Comparison of ENCODE assay signal across 17 cellular contexts in genomic region chr2:180040146-180040925, GRCh38. TPM values are rescaled to one million over a fixed set of nuclear protein-coding genes. Genes with fewer than 3 reads are reported as not detected.
DNase-seq lines count a peak whose midpoint lies in the region; ATAC-seq and TF ChIP-seq lines count a peak whose summit lies in the region.
"Had no signal": no experiment of that assay in that cellular context is flagged by ENCODE, and none has a peak within 500 bp of the region (broad histone marks: within the 10 kb centered on the region; RNA-seq: fewer than 3 reads in every experiment).

No MANE protein-coding gene starts in this region.

- POLR2A ChIA-PET in activated CD4-positive, alpha-beta T cell treated with anti-CD3 and anti-CD28 coated beads, Interleukin-2, amount 10 ng/mL, durations not matched to agents 7 days and 5 days (lab: Charles Lee) = no interaction called here

- no peaks in the 10 kb centered on the region for H3K27me3 ChIP-seq in kidney epithelial cell (ENCODE audit: control insufficient read depth, insufficient read depth, low read length)
- H3K27me3 ChIP-seq in effector memory CD4-positive, alpha-beta T cell (replicated peaks; ENCODE audit: control insufficient read depth, insufficient read depth, low read length, poor library complexity, severe bottlenecking) = peaks cover 5% of the 10 kb centered on the region
- H3K27me3 ChIP-seq: body of pancreas, right lobe of liver, suprapubic skin had no signal

- no peak overlapping the region for H3K27ac ChIP-seq in effector memory CD4-positive, alpha-beta T cell (ENCODE audit: insufficient read depth, low read length, poor library complexity, severe bottlenecking)
- H3K27ac ChIP-seq: body of pancreas, right lobe of liver, suprapubic skin, WERI-Rb-1 had no signal

- CTCF ChIA-PET in activated CD4-positive, alpha-beta T cell treated with anti-CD3 and anti-CD28 coated beads, Interleukin-2, amount 10 ng/mL, durations not matched to agents 7 days and 5 days (lab: Charles Lee) = no interaction called here

- no peak for ATAC-seq in HG02642 (IDR thresholded peaks at IDR 0.05; ENCODE audit: poor library complexity, unreplicated experiment)
- ATAC-seq: body of pancreas, right lobe of liver had no signal

- no peak overlapping the region for H3K27ac Mint-ChIP-seq in activated CD4-positive, alpha-beta T cell treated with anti-CD3 and anti-CD28 coated beads, Interleukin-2, amount 10 ng/mL, durations not matched to agents 7 days and 5 days
- no peak overlapping the region for H3K27ac Mint-ChIP-seq in endothelial cell (ENCODE audit: unreplicated experiment)
- H3K27ac Mint-ChIP-seq: naive B cell had no signal

- DNase-seq in AG10803 (ENCODE audit: low read depth) (peak; percentile 98), HS-5 (ENCODE audit: low read depth) (peak; percentile 98), brain pericyte (ENCODE audit: low read depth, low spot score) (peak; percentile 55), kidney epithelial cell (ENCODE audit: low read depth) (peak; percentile 21), endothelial cell (ENCODE audit: low spot score) (no peak)
- DNase-seq in activated CD4-positive, alpha-beta T cell treated with anti-CD3 and anti-CD28 coated beads, Interleukin-2, amount 10 ng/mL, durations not matched to agents 7 days and 5 days = no peak
- no peak for DNase-seq in effector memory CD4-positive, alpha-beta T cell
- DNase-seq: body of pancreas, islet precursor cell, naive B cell, NCI-H1092 treated with DMSO at 0.1 percent for 48 hours, NCI-H510A treated with DMSO at 0.1 percent for 48 hours, right lobe of liver, SHP77, WERI-Rb-1 had no signal

- no peaks in the 10 kb centered on the region for H3K9me3 ChIP-seq in effector memory CD4-positive, alpha-beta T cell (ENCODE audit: control insufficient read depth, low read length)
- H3K9me3 ChIP-seq: body of pancreas, right lobe of liver, suprapubic skin had no signal

- no peaks in the 10 kb centered on the region for H3K4me1 ChIP-seq in effector memory CD4-positive, alpha-beta T cell (ENCODE audit: control insufficient read depth, insufficient read depth, low read length, poor library complexity, severe bottlenecking)
- H3K4me1 ChIP-seq: body of pancreas, right lobe of liver had no signal

- no peak overlapping the region for H3K4me3 ChIP-seq in AG10803 (ENCODE audit: low read length)
- H3K4me3 ChIP-seq in kidney epithelial cell (ENCODE audit: low read depth, low read length) = no peak overlapping the region
- no peak overlapping the region for H3K4me3 ChIP-seq in effector memory CD4-positive, alpha-beta T cell (ENCODE audit: insufficient read depth, low read depth, low read length, poor library complexity, severe bottlenecking)
- H3K4me3 ChIP-seq: body of pancreas, right lobe of liver, suprapubic skin had no signal

- no peaks in the 10 kb centered on the region for H3K4me1 Mint-ChIP-seq in activated CD4-positive, alpha-beta T cell treated with anti-CD3 and anti-CD28 coated beads, Interleukin-2, amount 10 ng/mL, durations not matched to agents 7 days and 5 days
- H3K4me1 Mint-ChIP-seq in endothelial cell (ENCODE audit: unreplicated experiment) = no peaks in the 10 kb centered on the region
- H3K4me1 Mint-ChIP-seq: naive B cell had no signal

- H3K9me3 Mint-ChIP-seq in activated CD4-positive, alpha-beta T cell treated with anti-CD3 and anti-CD28 coated beads, Interleukin-2, amount 10 ng/mL, durations not matched to agents 7 days and 5 days = no peaks in the 10 kb centered on the region
- H3K9me3 Mint-ChIP-seq in endothelial cell (ENCODE audit: unreplicated experiment) = no peaks in the 10 kb centered on the region
- H3K9me3 Mint-ChIP-seq: naive B cell had no signal

- H3K36me3 Mint-ChIP-seq in activated CD4-positive, alpha-beta T cell treated with anti-CD3 and anti-CD28 coated beads, Interleukin-2, amount 10 ng/mL, durations not matched to agents 7 days and 5 days (ENCODE audit: low read depth) = no peaks in the 10 kb centered on the region
- no peaks in the 10 kb centered on the region for H3K36me3 Mint-ChIP-seq in endothelial cell (ENCODE audit: low read depth, unreplicated experiment)
- H3K36me3 Mint-ChIP-seq: naive B cell had no signal

- TF ChIP-seq CTCF in AG10803 (conservative IDR thresholded peaks at IDR 0.05; ENCODE audit: low read length) = peak; percentile 64
- TF ChIP-seq CTCF in kidney epithelial cell (IDR thresholded peaks at IDR 0.05; ENCODE audit: insufficient read depth, low read length, poor library complexity, severe bottlenecking) = no peak
- no peak for TF ChIP-seq CTCF in endothelial cell (IDR thresholded peaks at IDR 0.05; ENCODE audit: unreplicated experiment)

- no peaks in the 10 kb centered on the region for H3K36me3 ChIP-seq in kidney epithelial cell (ENCODE audit: control insufficient read depth, insufficient read depth, low read length)
- H3K36me3 ChIP-seq in effector memory CD4-positive, alpha-beta T cell (ENCODE audit: control insufficient read depth, insufficient read depth, low read length) = no peaks in the 10 kb centered on the region
- H3K36me3 ChIP-seq: right lobe of liver, suprapubic skin, WERI-Rb-1 had no signal

- peaks cover 26% of the 10 kb centered on the region for H3K27me3 Mint-ChIP-seq in activated CD4-positive, alpha-beta T cell treated with anti-CD3 and anti-CD28 coated beads, Interleukin-2, amount 10 ng/mL, durations not matched to agents 7 days and 5 days
- no peaks in the 10 kb centered on the region for H3K27me3 Mint-ChIP-seq in endothelial cell (ENCODE audit: unreplicated experiment)

- H3K4me3 Mint-ChIP-seq in activated CD4-positive, alpha-beta T cell treated with anti-CD3 and anti-CD28 coated beads, Interleukin-2, amount 10 ng/mL, durations not matched to agents 7 days and 5 days = no peak overlapping the region
- H3K4me3 Mint-ChIP-seq in endothelial cell (ENCODE audit: unreplicated experiment) = no peak overlapping the region
- H3K4me3 Mint-ChIP-seq: naive B cell had no signal

RNA-seq across cellular contexts. Expression of gene CWC22, which starts 33.2 kb away (rescaled TPM):
- total RNA-seq in kidney epithelial cell = 15.3 and 18.0 TPM in 2 replicates
- total RNA-seq in activated CD4-positive, alpha-beta T cell treated with anti-CD3 and anti-CD28 coated beads, Interleukin-2, amount 10 ng/mL, durations not matched to agents 7 days and 5 days = 10 to 100 TPM; 21.9 to 24.0 TPM
- total RNA-seq in endothelial cell (ENCODE audit: unreplicated experiment) = 16.9 TPM

Comparison
In these comparisons a context has a peak if more than half of its experiments do, and no peak if none do; other contexts are left out.
1. DNase-seq: peak in AG10803 (single experiment), HS-5 (single experiment), brain pericyte (single experiment) and kidney epithelial cell (single experiment); none in activated CD4-positive, alpha-beta T cell treated with anti-CD3 and anti-CD28 coated beads, Interleukin-2, amount 10 ng/mL, durations not matched to agents 7 days and 5 days (single experiment), endothelial cell (single experiment) and effector memory CD4-positive, alpha-beta T cell (0 of 3).